21 cellular contexts compared by ENCODE assay signal in the genomic region with DNA sequence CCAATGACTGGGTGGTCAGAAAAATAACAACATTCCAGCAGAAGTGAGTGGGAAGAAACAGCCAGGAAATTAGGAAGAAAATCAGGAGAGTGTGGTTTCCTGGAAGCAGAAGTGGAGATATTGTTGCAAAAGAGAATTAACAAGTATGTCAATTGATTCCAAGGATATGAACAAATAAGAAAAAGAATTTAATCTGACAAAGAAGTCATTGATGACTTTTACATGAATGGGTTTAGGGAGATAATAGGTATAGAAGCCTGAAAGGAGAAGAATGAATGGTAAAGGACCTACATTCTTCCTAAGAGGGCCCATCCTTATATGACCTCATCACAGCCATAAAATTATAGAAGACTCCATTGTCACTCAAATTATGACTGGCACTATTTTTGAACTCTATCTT.
"Had no signal": no experiment of that assay in that cellular context is flagged by ENCODE, and none has a peak within 500 bp of the region (broad histone marks: within the 10 kb centered on the region; RNA-seq: fewer than 3 reads in every experiment).

No MANE protein-coding gene starts in this region.

- H3K27me3 ChIP-seq: colonic mucosa, neural progenitor cell, ovary, sigmoid colon, stomach, thyroid gland had no signal

- H3K4me2 ChIP-seq: neural progenitor cell had no signal

- DNase-seq: colonic mucosa; effector CD8-positive, alpha-beta T cell; endodermal cell; foreskin fibroblast; kidney; midbrain; naive thymus-derived CD4-positive, alpha-beta T cell; occipital lobe; ovary; psoas muscle; right cardiac atrium; sigmoid colon; stimulated activated CD4-positive, alpha-beta T cell treated with anti-CD3 and anti-CD28 coated beads, Interleukin-2, amount 100 ng/mL, for 24 hours; stimulated activated CD4-positive, alpha-beta T cell treated with anti-CD3 and anti-CD28 coated beads, Interleukin-4, amount 100 ng/mL, for 24 hours; stimulated activated naive CD4-positive, alpha-beta T cell treated with Interleukin-2 at 50 U/mL for 16 hours; stomach; thyroid gland; trophoblast cell had no signal

- H3K4me3 ChIP-seq: colonic mucosa, lung, neural progenitor cell, ovary, psoas muscle, sigmoid colon, stomach, thyroid gland had no signal

- H3K9me3 ChIP-seq: colonic mucosa, ovary, psoas muscle, sigmoid colon, stomach, thyroid gland had no signal

- H3K36me3 ChIP-seq: colonic mucosa, neural progenitor cell, ovary, sigmoid colon, stomach, thyroid gland had no signal

- H3K27ac ChIP-seq: colonic mucosa, epithelial cell of prostate, neural progenitor cell, ovary, psoas muscle, sigmoid colon, stomach, thyroid gland had no signal

- H3K4me1 ChIP-seq: colonic mucosa, neural progenitor cell, psoas muscle, stomach, thyroid gland had no signal

- H3K9ac ChIP-seq: neural progenitor cell had no signal
